Comparison of ENCODE assay signal across 8 cellular contexts in genomic region chr5:72847439-72847838, GRCh38. TPM values are rescaled to one million over a fixed set of nuclear protein-coding genes. Genes with fewer than 3 reads are reported as not detected.
DNase-seq lines count a peak whose midpoint lies in the region; ATAC-seq and TF ChIP-seq lines count a peak whose summit lies in the region.

No MANE protein-coding gene starts in this region.

- H2AFZ ChIP-seq in Loucy (ENCODE audit: low read length) = peak overlapping the region; percentile 50; the same call in 1 of the 2 replicates

- peaks cover 32% of the 10 kb centered on the region for H3K4me1 ChIP-seq in Loucy (ENCODE audit: insufficient read depth, low read length, poor library complexity, severe bottlenecking)
- H3K4me1 ChIP-seq in colonic mucosa = peaks cover 11% of the 10 kb centered on the region

- ATAC-seq in HG02973 (IDR thresholded peaks at IDR 0.05; ENCODE audit: unreplicated experiment) = no peak
- no peak for ATAC-seq in HG03159 (IDR thresholded peaks at IDR 0.05; ENCODE audit: unreplicated experiment)
- no peak for ATAC-seq in GM18873 (IDR thresholded peaks at IDR 0.05; ENCODE audit: low FRiP score, unreplicated experiment)

- TF ChIP-seq CTCF in C4-2B (conservative IDR thresholded peaks at IDR 0.05) (no peak), Loucy (conservative IDR thresholded peaks at IDR 0.05; ENCODE audit: low read length) (no peak), colonic mucosa (IDR thresholded peaks at IDR 0.05) (no peak), nephron (IDR thresholded peaks at IDR 0.05; ENCODE audit: unreplicated experiment in 3 of 3) (no peak)

- peak overlapping the region; percentile 98; the same call in 1 of the 2 replicates for H3K27ac ChIP-seq in C4-2B
- H3K27ac ChIP-seq in colonic mucosa = peak overlapping the region; percentile 92

- H3K9me2 ChIP-seq in Loucy (replicated peaks; ENCODE audit: low read depth, low read length) = no peaks in the 10 kb centered on the region

- H4K20me1 ChIP-seq in Loucy (ENCODE audit: insufficient read depth, low read length, poor library complexity, severe bottlenecking) = peaks cover 36% of the 10 kb centered on the region

- peak overlapping the region; percentile 87 for H3K4me2 ChIP-seq in Loucy (ENCODE audit: low read depth, low read length, poor library complexity, severe bottlenecking)

- H3K27me3 ChIP-seq in Loucy (ENCODE audit: insufficient read depth, low read length, poor library complexity, severe bottlenecking) (no peaks in the 10 kb centered on the region), colonic mucosa (no peaks in the 10 kb centered on the region)

- H3K4me1 Mint-ChIP-seq in nephron = peaks cover 66% of the 10 kb centered on the region

- H3K27me3 Mint-ChIP-seq in nephron (ENCODE audit: low read depth) = no peaks in the 10 kb centered on the region

- no peaks in the 10 kb centered on the region for H3F3A ChIP-seq in Loucy (ENCODE audit: low read depth)

- no peaks in the 10 kb centered on the region for H3K9me3 Mint-ChIP-seq in nephron

- no peaks in the 10 kb centered on the region for H3K9me3 ChIP-seq in Loucy (ENCODE audit: insufficient read depth, low read depth, low read length)
- no peaks in the 10 kb centered on the region for H3K9me3 ChIP-seq in colonic mucosa

- peaks cover 45% of the 10 kb centered on the region for H3K79me2 ChIP-seq in Loucy (ENCODE audit: insufficient read depth, low read length)

- H3K9ac ChIP-seq in Loucy (ENCODE audit: low read depth, low read length, poor library complexity, severe bottlenecking) (peak overlapping the region; percentile 90), colonic mucosa (ENCODE audit: low read depth in 2 of 2, low read length in 2 of 2) (peak overlapping the region in 1 of 2 donors; percentile 27)

- peak overlapping the region; percentile 98 to 100 (median 98) for H3K27ac Mint-ChIP-seq in nephron

- DNase-seq in colonic mucosa = no peak
- no peak for DNase-seq in central memory CD4-positive, alpha-beta T cell

- peak overlapping the region; percentile 97 to 98 (median 98) for H3K4me3 Mint-ChIP-seq in nephron

- peak overlapping the region; percentile 82 for H3K4me3 ChIP-seq in Loucy (ENCODE audit: low read length, poor library complexity, severe bottlenecking)
- H3K4me3 ChIP-seq in colonic mucosa = peak overlapping the region; percentile 76

- intact Hi-C loops in colonic mucosa (cut with DNase I) = no loop called here

- H3K36me3 Mint-ChIP-seq in nephron (ENCODE audit: low read depth) = peaks cover 10% of the 10 kb centered on the region

- H3K36me3 ChIP-seq in Loucy (ENCODE audit: insufficient read depth, low read length) (peaks cover 3% of the 10 kb centered on the region; the same call in 1 of the 2 replicates), colonic mucosa (no peaks in the 10 kb centered on the region)

RNA-seq across cellular contexts. Expression of gene TNPO1, which starts 31.0 kb away (rescaled TPM):
- 10 to 100 TPM; 78.0 to 89.9 TPM for total RNA-seq in colonic mucosa
